18 cellular contexts compared by ENCODE assay signal in genomic region chr1:112888630-112889029, GRCh38.
"Had no signal": no experiment of that assay in that cellular context is flagged by ENCODE, and none has a peak within 500 bp of the region (broad histone marks: within the 10 kb centered on the region; RNA-seq: fewer than 3 reads in every experiment).

No MANE protein-coding gene starts in this region.

- DNase-seq: effector memory CD8-positive, alpha-beta T cell; gastrocnemius medialis; heart right ventricle; hypothalamus; islet precursor cell; mammary epithelial cell; mucosa of descending colon; naive thymus-derived CD8-positive, alpha-beta T cell; pancreas; right lobe of liver; stimulated activated CD4-positive, alpha-beta T cell treated with anti-CD3 and anti-CD28 coated beads, Interleukin-4, amount 100 ng/mL, for 1 hour; stimulated activated CD8-positive, alpha-beta memory T cell treated with anti-CD3 and anti-CD28 coated beads, Interleukin-4, amount 100 ng/mL, for 48 hours; stimulated activated naive CD8-positive, alpha-beta T cell treated with anti-CD3 and anti-CD28 coated beads, Interleukin-15, Interleukin-2, amounts not matched to agents 100 U/mL and 50 U/mL, for 24 hours; thyroid gland had no signal

- H3K27me3 ChIP-seq: esophagus muscularis mucosa, gastrocnemius medialis, heart right ventricle, pancreas, right lobe of liver, suprapubic skin, thyroid gland had no signal

- H3K36me3 ChIP-seq: esophagus muscularis mucosa, gastrocnemius medialis, heart right ventricle, pancreas, prostate gland, right lobe of liver, suprapubic skin, thyroid gland had no signal

- H3K4me1 ChIP-seq: esophagus muscularis mucosa, gastrocnemius medialis, heart right ventricle, pancreas, prostate gland, right lobe of liver, suprapubic skin, thyroid gland had no signal

- H3K9me3 ChIP-seq: gastrocnemius medialis, pancreas, prostate gland, right lobe of liver, thyroid gland had no signal

- H3K4me3 ChIP-seq: esophagus muscularis mucosa, gastrocnemius medialis, heart right ventricle, mucosa of descending colon, pancreas, prostate gland, right lobe of liver, suprapubic skin, thyroid gland had no signal

- H3K27ac ChIP-seq: epithelial cell of prostate, esophagus muscularis mucosa, gastrocnemius medialis, heart right ventricle, pancreas, right lobe of liver, suprapubic skin, thyroid gland had no signal
